ENCODE assay signal across 31 cellular contexts in the genomic region with DNA sequence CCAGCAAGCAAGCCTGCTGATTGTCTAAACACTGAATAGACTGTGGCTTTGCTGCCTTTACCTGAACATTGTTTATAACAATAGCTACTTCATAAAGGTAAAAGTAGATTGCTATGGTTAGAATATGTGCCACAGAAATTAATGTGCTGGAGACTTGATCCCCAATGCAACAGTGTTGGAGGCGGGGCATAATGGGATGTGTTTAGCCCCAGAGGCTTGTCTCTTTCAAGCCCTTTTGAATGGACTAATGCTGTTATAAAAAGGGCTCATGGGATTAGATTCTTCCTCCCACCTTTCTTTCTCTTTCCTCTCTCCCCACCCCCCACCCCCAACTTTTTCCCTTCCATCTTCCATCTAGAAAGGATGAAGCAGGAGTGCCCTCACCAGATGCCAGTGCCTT.
"Had no signal": no experiment of that assay in that cellular context is flagged by ENCODE, and none has a peak within 500 bp of the region (broad histone marks: within the 10 kb centered on the region; RNA-seq: fewer than 3 reads in every experiment).

No MANE protein-coding gene starts in this region.

- H3K27me3 Mint-ChIP-seq: activated CD8-positive, alpha-beta T cell treated with anti-CD3 and anti-CD28 coated beads for 36 hours; activated naive CD8-positive, alpha-beta T cell; activated T-helper 17 cell treated with anti-CD3 and anti-CD28 coated beads, Interleukin-2, amount 50 U/mL, for 72 hours; effector memory CD8-positive, alpha-beta T cell; T-helper 17 cell had no signal

- H3K36me3 ChIP-seq: brain microvascular endothelial cell, heart right ventricle, WERI-Rb-1 had no signal

- H3K4me3 ChIP-seq: heart right ventricle, hepatocyte had no signal

- H3K79me2 ChIP-seq: hepatocyte had no signal

- H3K4me2 ChIP-seq: hepatocyte had no signal

- H3K4me1 Mint-ChIP-seq: activated B cell treated with CpG ODN at 0.5 μM for 24 hours; activated T-helper 17 cell treated with anti-CD3 and anti-CD28 coated beads, Interleukin-2, amount 50 U/mL, for 72 hours; T-helper 17 cell had no signal

- ATAC-seq: activated CD4-positive, CD25-positive, alpha-beta regulatory T cell treated with anti-CD3 and anti-CD28 coated beads, Interleukin-2, amount 50 U/mL, for 24 hours; activated CD8-positive, alpha-beta T cell treated with anti-CD3 and anti-CD28 coated beads for 36 hours; activated T-cell treated with anti-CD3 and anti-CD28 coated beads, Interleukin-2, amount 50 U/mL, for 4 hours; activated T-helper 17 cell treated with anti-CD3 and anti-CD28 coated beads, Interleukin-2, amount 50 U/mL, for 72 hours; effector memory CD8-positive, alpha-beta T cell; heart right ventricle; T-helper 17 cell had no signal

- H3K27me3 ChIP-seq: brain microvascular endothelial cell, heart right ventricle, hepatocyte had no signal

- H2AFZ ChIP-seq: hepatocyte had no signal

- H3K27ac ChIP-seq: brain microvascular endothelial cell, heart right ventricle, hepatocyte, WERI-Rb-1 had no signal

- H3K9me3 Mint-ChIP-seq: activated T-helper 17 cell treated with anti-CD3 and anti-CD28 coated beads, Interleukin-2, amount 50 U/mL, for 72 hours; effector memory CD8-positive, alpha-beta T cell had no signal

- DNase-seq: activated B cell treated with CpG ODN at 0.5 μM for 24 hours; activated CD4-positive, alpha-beta T cell treated with anti-CD3 and anti-CD28 coated beads for 48 hours; activated CD4-positive, alpha-beta T cell treated with anti-CD3 and anti-CD28 coated beads, Interleukin-2, amount 50 U/mL, for 1 hour; activated CD4-positive, alpha-beta T cell treated with anti-CD3 and anti-CD28 coated beads, Interleukin-2, amount 50 U/mL, for 48 hours; activated CD8-positive, alpha-beta memory T cell treated with anti-CD3 and anti-CD28 coated beads for 24 hours; activated CD8-positive, alpha-beta T cell treated with anti-CD3 and anti-CD28 coated beads for 36 hours; activated effector memory CD4-positive, alpha-beta T cell treated with Interleukin-2 at 50 U/mL for 16 hours; activated gamma-delta T cell treated with Interleukin-2 at 50 U/mL for 16 hours; activated naive CD4-positive, alpha-beta T cell treated with anti-CD3 and anti-CD28 coated beads, Interleukin-2, amount 50 U/mL, for 16 hours; activated naive CD4-positive, alpha-beta T cell treated with Interleukin-2 at 50 U/mL for 16 hours; activated T-cell treated with anti-CD3 and anti-CD28 coated beads, Interleukin-2, amount 50 U/mL, for 4 hours; amniotic stem cell; brain microvascular endothelial cell; cortex of kidney; dermis blood vessel endothelial cell; effector CD4-positive, alpha-beta T cell; effector memory CD8-positive, alpha-beta T cell; erythroblast; foreskin fibroblast; heart right ventricle; T-helper 17 cell; T1000; WERI-Rb-1 had no signal

- H3K36me3 Mint-ChIP-seq: activated naive CD8-positive, alpha-beta T cell had no signal

- H3K4me3 Mint-ChIP-seq: activated B cell treated with CpG ODN at 0.5 μM for 24 hours; activated CD8-positive, alpha-beta T cell treated with anti-CD3 and anti-CD28 coated beads for 36 hours; activated naive CD8-positive, alpha-beta T cell; activated T-cell treated with anti-CD3 and anti-CD28 coated beads, Interleukin-2, amount 50 U/mL, for 4 hours; activated T-helper 17 cell treated with anti-CD3 and anti-CD28 coated beads, Interleukin-2, amount 50 U/mL, for 72 hours; effector memory CD8-positive, alpha-beta T cell; T-helper 17 cell; T-helper 2 cell treated with Interferon-gamma antibody and Interleukin-4, amounts not matched to agents 5 μg/mL and 100 μg/mL, for 36 hours had no signal

- H3K27ac Mint-ChIP-seq: activated B cell treated with CpG ODN at 0.5 μM for 24 hours; activated CD8-positive, alpha-beta T cell treated with anti-CD3 and anti-CD28 coated beads for 36 hours; activated naive CD8-positive, alpha-beta T cell; activated T-helper 17 cell treated with anti-CD3 and anti-CD28 coated beads, Interleukin-2, amount 50 U/mL, for 72 hours; effector memory CD8-positive, alpha-beta T cell; T-helper 17 cell; T-helper 2 cell treated with Interferon-gamma antibody and Interleukin-4, amounts not matched to agents 5 μg/mL and 100 μg/mL, for 36 hours had no signal

- FAIRE-seq: astrocyte, bronchial epithelial cell, frontal cortex had no signal
